Comparison of ENCODE assay signal across 9 cellular contexts in the genomic region with DNA sequence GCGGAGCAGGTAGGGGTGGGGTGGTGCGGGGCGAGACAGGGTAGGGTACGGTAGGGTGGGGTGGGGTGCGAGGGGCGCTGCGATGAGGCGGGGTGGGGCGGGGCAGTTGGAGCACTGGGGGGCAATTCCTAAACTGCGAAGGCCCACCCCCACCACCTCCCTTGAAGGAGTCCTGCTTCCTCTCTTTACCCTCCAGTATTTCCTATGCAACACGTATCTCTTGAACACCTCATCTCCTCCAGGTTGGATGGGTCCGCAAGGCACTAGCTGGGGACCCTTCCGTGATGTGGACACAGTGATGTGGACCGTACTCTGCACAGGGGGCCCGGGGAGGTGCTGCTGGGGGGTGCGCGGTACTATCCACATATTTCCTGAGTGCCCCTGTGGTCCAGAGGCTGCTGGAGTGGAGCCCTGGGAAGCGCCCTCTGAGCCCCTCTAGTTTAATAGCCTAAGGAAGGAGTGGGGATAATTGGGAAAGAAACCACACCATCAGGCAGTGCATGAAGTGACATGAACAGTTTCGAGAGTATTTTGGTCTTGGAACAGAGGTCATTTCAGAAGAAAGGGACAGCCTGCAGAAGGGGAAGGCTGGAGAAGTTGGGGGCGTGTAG. TPM values are rescaled to one million over a fixed set of nuclear protein-coding genes. Genes with fewer than 3 reads are reported as not detected.
DNase-seq lines count a peak whose midpoint lies in the region; ATAC-seq, FAIRE-seq and TF ChIP-seq lines count a peak whose summit lies in the region.
"Had no signal": no experiment of that assay in that cellular context is flagged by ENCODE, and none has a peak within 500 bp of the region (broad histone marks: within the 10 kb centered on the region; RNA-seq: fewer than 3 reads in every experiment).

No MANE protein-coding gene starts in this region.

- no peak overlapping the region for H2BK5ac ChIP-seq in mesendoderm (ENCODE audit: low read length)

- intact Hi-C loops in left ventricle myocardium superior (cut with micrococcal nuclease), result no loop called here
- intact Hi-C loops in vagina (cut with DNase I), result loop anchor here (5.0 to 10.0 kb wide), 2 partner anchors 70 to 123 kb away; partner anchors contain the start of gene EEF1AKMT1

- H2BK120ac ChIP-seq in mesendoderm (ENCODE audit: low read depth, low read length), result no peak overlapping the region

- H3K27me3 ChIP-seq in cardiac muscle cell (peaks cover 6% of the 10 kb centered on the region), bronchial epithelial cell (ENCODE audit: control insufficient read depth, insufficient read depth, low read length) (peaks cover 1% of the 10 kb centered on the region), mesendoderm (ENCODE audit: insufficient read depth, low read length, poor library complexity) (peaks cover 6% of the 10 kb centered on the region), vagina (no peaks in the 10 kb centered on the region)
- H3K27me3 ChIP-seq: SJSA1 had no signal

- H3K79me1 ChIP-seq in mesendoderm (ENCODE audit: low read length), result no peaks in the 10 kb centered on the region

- no peak for TF ChIP-seq POLR2A in vagina (IDR thresholded peaks at IDR 0.05)

- no peak overlapping the region for H3K23ac ChIP-seq in mesendoderm (ENCODE audit: low read length)

- DNase-seq in cardiac muscle cell (ENCODE audit: low read depth in 1 of 2, low spot score in 1 of 2), result no peak
- no peak for DNase-seq in left ventricle myocardium superior
- DNase-seq in bronchial epithelial cell (ENCODE audit: low read depth), result no peak
- DNase-seq in mesendoderm, result no peak
- no peak for DNase-seq in vagina (ENCODE audit: extremely low spot score in 2 of 2)
- no peak for DNase-seq in HuH-7 (ENCODE audit: low spot score)
- no peak for DNase-seq in NCI-H1694 treated with DMSO at 0.1 percent for 48 hours (lab: John Stamatoyannopoulos, UW)

- no peak overlapping the region for H4K5ac ChIP-seq in mesendoderm (ENCODE audit: low read length)

- no peak overlapping the region for H2BK15ac ChIP-seq in mesendoderm (replicated peaks; ENCODE audit: low read depth)

- FAIRE-seq in bronchial epithelial cell (lab: Jason Lieb, UNC), result no peak

- H3K9me3 ChIP-seq in cardiac muscle cell (ENCODE audit: low read depth) (no peaks in the 10 kb centered on the region), vagina (no peaks in the 10 kb centered on the region)
- H3K9me3 ChIP-seq: SJSA1 had no signal

- H3K36me3 ChIP-seq in cardiac muscle cell (no peaks in the 10 kb centered on the region), bronchial epithelial cell (ENCODE audit: control insufficient read depth, insufficient read depth, low read length) (no peaks in the 10 kb centered on the region), mesendoderm (ENCODE audit: control insufficient read depth, insufficient read depth, low read length) (no peaks in the 10 kb centered on the region), vagina (no peaks in the 10 kb centered on the region)
- H3K36me3 ChIP-seq: SJSA1 had no signal

- TF ChIP-seq CTCF in cardiac muscle cell (IDR thresholded peaks at IDR 0.05; ENCODE audit: low read depth, low read length) (no peak), bronchial epithelial cell (IDR thresholded peaks at IDR 0.05; ENCODE audit: insufficient read depth, low read length, severe bottlenecking) (no peak), vagina (IDR thresholded peaks at IDR 0.05) (no peak)

- no peaks in the 10 kb centered on the region for H3K79me2 ChIP-seq in mesendoderm (ENCODE audit: control insufficient read depth, insufficient read depth, low read length)

- no CpG with 5 or more reads among the region's 20 CpGs for WGBS in mesendoderm (ENCODE audit: extremely low coverage, insufficient coverage, low lambda C conversion rate)

- H3K27ac ChIP-seq in cardiac muscle cell, result no peak overlapping the region
- no peak overlapping the region for H3K27ac ChIP-seq in mesendoderm (ENCODE audit: low read depth, low read length)
- H3K27ac ChIP-seq in vagina, result peak overlapping the region; percentile 77
- H3K27ac ChIP-seq: SJSA1 had no signal

- H2AK5ac ChIP-seq in mesendoderm (ENCODE audit: low read length), result no peak overlapping the region

- H3K4me3 ChIP-seq in cardiac muscle cell (peak overlapping the region; percentile 37), bronchial epithelial cell (ENCODE audit: low read depth, low read length) (peak overlapping the region; percentile 56), mesendoderm (ENCODE audit: low read length) (no peak overlapping the region), vagina (peak overlapping the region; percentile 68 to 77)

- no peak overlapping the region for H3K9ac ChIP-seq in mesendoderm (ENCODE audit: low read length)

- H3K4me2 ChIP-seq in mesendoderm (ENCODE audit: low read length), result peak overlapping the region; percentile 4

- H3K4me1 ChIP-seq in cardiac muscle cell (ENCODE audit: low read depth) (peaks cover 12% of the 10 kb centered on the region), mesendoderm (ENCODE audit: control insufficient read depth, low read depth, low read length) (no peaks in the 10 kb centered on the region), vagina (peaks cover 29% of the 10 kb centered on the region)

- ATAC-seq in left ventricle myocardium superior (no peak), GM21390 (IDR thresholded peaks at IDR 0.05; ENCODE audit: unreplicated experiment) (no peak)

- no peak overlapping the region for H3K4ac ChIP-seq in mesendoderm (ENCODE audit: low read depth, low read length)

- H3K56ac ChIP-seq in mesendoderm (ENCODE audit: low read length), result peak overlapping the region; percentile 9

- H4K8ac ChIP-seq in mesendoderm (ENCODE audit: low read depth, low read length), result no peak overlapping the region

- no peak overlapping the region for H3K18ac ChIP-seq in mesendoderm (ENCODE audit: low read length)

RNA-seq across cellular contexts. Expression of gene IL17D, which starts 1.1 kb away (rescaled TPM):
- 28.5 and 30.4 TPM in 2 replicates for total RNA-seq in cardiac muscle cell
- 118 and 147 TPM in 2 replicates for polyA plus RNA-seq in cardiac muscle cell
- total RNA-seq in left ventricle myocardium superior, result 0.55 TPM
- under 0.01 and 0.13 TPM in 2 replicates for total RNA-seq in bronchial epithelial cell
- 0.66 TPM for polyA plus RNA-seq in mesendoderm (2013, experiment 1 of 2)
- 0.56 TPM for polyA plus RNA-seq in mesendoderm (2013, experiment 2 of 2)
- total RNA-seq in vagina, result 3.7 TPM
